ENCODE assay signal across 2 cellular contexts in the genomic region with DNA sequence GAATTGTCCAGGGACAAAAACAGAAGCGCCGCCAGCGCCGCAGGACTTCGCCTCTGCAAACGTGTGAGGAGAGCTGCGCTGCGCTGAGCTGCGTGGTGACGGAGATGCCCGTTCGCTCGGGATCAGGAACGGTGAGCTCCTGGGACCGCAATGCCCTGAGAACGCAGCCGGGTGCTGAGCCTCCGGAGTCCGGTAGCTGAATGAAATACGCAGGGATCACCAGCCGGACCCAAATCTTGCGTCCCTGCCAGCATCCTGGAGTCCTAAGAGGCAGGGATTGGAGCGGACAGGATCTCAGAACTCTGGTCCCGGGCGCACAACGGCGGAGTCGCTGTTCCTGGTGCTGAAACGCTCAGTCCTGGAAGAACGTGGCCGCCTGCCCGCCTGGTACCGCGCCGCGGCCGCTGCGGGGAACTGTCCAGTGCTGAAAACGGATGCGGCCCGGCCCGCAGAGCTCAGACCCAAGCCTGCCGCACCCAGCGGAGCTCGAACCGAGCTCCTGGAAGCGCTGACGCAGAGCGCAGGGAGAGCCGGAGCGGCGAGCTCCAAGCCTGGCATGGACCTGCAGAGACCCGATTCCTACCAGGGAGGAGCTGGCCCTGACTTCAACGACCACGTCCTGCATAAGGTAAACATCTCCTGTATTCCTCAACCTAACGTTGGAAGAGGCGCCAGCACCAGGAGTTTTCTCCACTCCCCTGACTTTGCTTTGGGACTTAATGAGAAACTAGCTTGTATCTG.
TF ChIP-seq lines count a peak whose summit lies in the region.

No MANE protein-coding gene starts in this region.

TF ChIP-seq in HEK293, 187 proteins besides CTCF, POLR2A, EP300 and RAD21 (continued from another document and continues in another):
- TF ChIP-seq ZNF623 (tag by site-specific recombination; IDR thresholded peaks at IDR 0.05) (no peak), EGR2 (tag by site-specific recombination; IDR thresholded peaks at IDR 0.05; ENCODE audit: low read depth) (no peak), ZNF140 (tag by site-specific recombination; IDR thresholded peaks at IDR 0.05) (no peak), HOXA7 (CRISPR knock-in tag; IDR thresholded peaks at IDR 0.05; ENCODE audit: borderline replicate concordance) (peak; percentile 95), ZEB2 (tag by site-specific recombination; IDR thresholded peaks at IDR 0.05) (peak; percentile 29; the same call in 1 of the 2 replicates), ZNF660 (tag by site-specific recombination; IDR thresholded peaks at IDR 0.05) (peak; percentile 70; the same call in 1 of the 2 replicates), KLF17 (tag by site-specific recombination; IDR thresholded peaks at IDR 0.05) (peak; percentile 83), TSHZ1 (tag by site-specific recombination; IDR thresholded peaks at IDR 0.05; ENCODE audit: borderline replicate concordance) (peak; percentile 26; the same call in 1 of the 2 replicates), HOXC10 (CRISPR knock-in tag; IDR thresholded peaks at IDR 0.05) (peak; percentile 98), KLF8 (tag by site-specific recombination; IDR thresholded peaks at IDR 0.05) (0 out of 2 replicates have a peak, but pooled peaks have one; percentile 22), ZFP69B (tag by site-specific recombination; IDR thresholded peaks at IDR 0.05) (peak; percentile 76; the same call in 1 of the 2 replicates), ZNF561 (tag by site-specific recombination; IDR thresholded peaks at IDR 0.05; ENCODE audit: borderline replicate concordance) (peak; percentile 66; the same call in 1 of the 2 replicates), YY1 (tag by site-specific recombination; IDR thresholded peaks at IDR 0.05) (peak; percentile 58; the same call in 1 of the 2 replicates)
- TF ChIP-seq, protein P1, sequence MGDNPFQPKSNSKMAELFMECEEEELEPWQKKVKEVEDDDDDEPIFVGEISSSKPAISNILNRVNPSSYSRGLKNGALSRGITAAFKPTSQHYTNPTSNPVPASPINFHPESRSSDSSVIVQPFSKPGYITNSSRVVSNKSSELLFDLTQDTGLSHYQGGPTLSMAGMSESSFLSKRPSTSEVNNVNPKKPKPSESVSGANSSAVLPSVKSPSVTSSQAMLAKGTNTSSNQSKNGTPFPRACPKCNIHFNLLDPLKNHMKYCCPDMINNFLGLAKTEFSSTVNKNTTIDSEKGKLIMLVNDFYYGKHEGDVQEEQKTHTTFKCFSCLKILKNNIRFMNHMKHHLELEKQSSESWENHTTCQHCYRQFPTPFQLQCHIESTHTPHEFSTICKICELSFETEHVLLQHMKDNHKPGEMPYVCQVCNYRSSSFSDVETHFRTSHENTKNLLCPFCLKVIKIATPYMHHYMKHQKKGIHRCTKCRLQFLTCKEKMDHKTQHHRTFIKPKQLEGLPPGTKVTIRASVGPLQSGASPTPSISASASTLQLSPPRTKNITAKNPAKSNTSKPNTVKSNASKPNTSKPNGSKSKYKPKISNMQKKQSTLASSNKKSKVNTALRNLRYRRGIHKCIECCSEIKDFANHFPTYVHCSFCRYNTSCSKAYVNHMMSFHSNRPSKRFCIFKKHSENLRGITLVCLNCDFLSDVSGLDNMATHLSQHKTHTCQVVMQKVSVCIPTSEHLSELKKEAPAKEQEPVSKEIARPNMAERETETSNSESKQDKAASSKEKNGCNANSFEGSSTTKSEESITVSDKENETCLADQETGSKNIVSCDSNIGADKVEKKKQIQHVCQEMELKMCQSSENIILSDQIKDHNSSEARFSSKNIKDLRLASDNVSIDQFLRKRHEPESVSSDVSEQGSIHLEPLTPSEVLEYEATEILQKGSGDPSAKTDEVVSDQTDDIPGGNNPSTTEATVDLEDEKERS (tag by site-specific recombination; IDR thresholded peaks at IDR 0.05): peak; percentile 89; the same call in 1 of the 2 replicates
- TF ChIP-seq, protein P2, sequence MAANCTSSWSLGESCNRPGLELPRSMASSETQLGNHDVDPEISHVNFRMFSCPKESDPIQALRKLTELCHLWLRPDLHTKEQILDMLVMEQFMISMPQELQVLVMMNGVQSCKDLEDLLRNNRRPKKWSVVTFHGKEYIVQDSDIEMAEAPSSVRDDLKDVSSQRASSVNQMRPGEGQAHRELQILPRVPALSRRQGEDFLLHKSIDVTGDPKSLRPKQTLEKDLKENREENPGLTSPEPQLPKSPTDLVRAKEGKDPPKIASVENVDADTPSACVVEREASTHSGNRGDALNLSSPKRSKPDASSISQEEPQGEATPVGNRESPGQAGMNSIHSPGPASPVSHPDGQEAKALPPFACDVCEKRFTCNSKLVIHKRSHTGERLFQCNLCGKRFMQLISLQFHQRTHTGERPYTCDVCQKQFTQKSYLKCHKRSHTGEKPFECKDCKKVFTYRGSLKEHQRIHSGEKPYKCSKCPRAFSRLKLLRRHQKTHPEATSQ (tag by site-specific recombination; IDR thresholded peaks at IDR 0.05): 0 out of 2 replicates have a peak, but pooled peaks have one; percentile 49

TF ChIP-seq in WTC11, 78 proteins besides CTCF, POLR2A, EP300 and RAD21 (continued from another document and continues in another):
- TF ChIP-seq, protein P3, sequence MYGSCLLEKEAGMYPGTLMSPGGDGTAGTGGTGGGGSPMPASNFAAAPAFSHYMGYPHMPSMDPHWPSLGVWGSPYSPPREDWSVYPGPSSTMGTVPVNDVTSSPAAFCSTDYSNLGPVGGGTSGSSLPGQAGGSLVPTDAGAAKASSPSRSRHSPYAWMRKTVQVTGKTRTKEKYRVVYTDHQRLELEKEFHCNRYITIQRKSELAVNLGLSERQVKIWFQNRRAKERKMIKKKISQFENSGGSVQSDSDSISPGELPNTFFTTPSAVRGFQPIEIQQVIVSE (CRISPR knock-in tag; IDR thresholded peaks at IDR 0.05; ENCODE audit: borderline replicate concordance): no peak
- peak; percentile 100 for TF ChIP-seq TEAD1 (CRISPR knock-in tag; IDR thresholded peaks at IDR 0.05)
- TF ChIP-seq ZNF317 (CRISPR knock-in tag; IDR thresholded peaks at IDR 0.05; ENCODE audit: borderline replicate concordance, low read depth): peak; percentile 92
- TF ChIP-seq TCF7 (CRISPR knock-in tag; IDR thresholded peaks at IDR 0.05; ENCODE audit: low read depth): peak; percentile 99
- TF ChIP-seq, protein P4, sequence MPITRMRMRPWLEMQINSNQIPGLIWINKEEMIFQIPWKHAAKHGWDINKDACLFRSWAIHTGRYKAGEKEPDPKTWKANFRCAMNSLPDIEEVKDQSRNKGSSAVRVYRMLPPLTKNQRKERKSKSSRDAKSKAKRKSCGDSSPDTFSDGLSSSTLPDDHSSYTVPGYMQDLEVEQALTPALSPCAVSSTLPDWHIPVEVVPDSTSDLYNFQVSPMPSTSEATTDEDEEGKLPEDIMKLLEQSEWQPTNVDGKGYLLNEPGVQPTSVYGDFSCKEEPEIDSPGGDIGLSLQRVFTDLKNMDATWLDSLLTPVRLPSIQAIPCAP (CRISPR knock-in tag; IDR thresholded peaks at IDR 0.05): peak; percentile 99
- TF ChIP-seq ZNF425 (CRISPR knock-in tag; conservative IDR thresholded peaks at IDR 0.05): no peak
- TF ChIP-seq ESRRA (CRISPR knock-in tag; IDR thresholded peaks at IDR 0.05; ENCODE audit: borderline replicate concordance): peak; percentile 100
- TF ChIP-seq ATF1 (CRISPR knock-in tag; IDR thresholded peaks at IDR 0.05): peak; percentile 99
- TF ChIP-seq NR3C1 (CRISPR knock-in tag; conservative IDR thresholded peaks at IDR 0.05; ENCODE audit: low read depth): peak; percentile 100
- TF ChIP-seq, protein P5, sequence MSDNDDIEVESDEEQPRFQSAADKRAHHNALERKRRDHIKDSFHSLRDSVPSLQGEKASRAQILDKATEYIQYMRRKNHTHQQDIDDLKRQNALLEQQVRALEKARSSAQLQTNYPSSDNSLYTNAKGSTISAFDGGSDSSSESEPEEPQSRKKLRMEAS (CRISPR knock-in tag; IDR thresholded peaks at IDR 0.05): peak; percentile 99
- TF ChIP-seq, protein P6, sequence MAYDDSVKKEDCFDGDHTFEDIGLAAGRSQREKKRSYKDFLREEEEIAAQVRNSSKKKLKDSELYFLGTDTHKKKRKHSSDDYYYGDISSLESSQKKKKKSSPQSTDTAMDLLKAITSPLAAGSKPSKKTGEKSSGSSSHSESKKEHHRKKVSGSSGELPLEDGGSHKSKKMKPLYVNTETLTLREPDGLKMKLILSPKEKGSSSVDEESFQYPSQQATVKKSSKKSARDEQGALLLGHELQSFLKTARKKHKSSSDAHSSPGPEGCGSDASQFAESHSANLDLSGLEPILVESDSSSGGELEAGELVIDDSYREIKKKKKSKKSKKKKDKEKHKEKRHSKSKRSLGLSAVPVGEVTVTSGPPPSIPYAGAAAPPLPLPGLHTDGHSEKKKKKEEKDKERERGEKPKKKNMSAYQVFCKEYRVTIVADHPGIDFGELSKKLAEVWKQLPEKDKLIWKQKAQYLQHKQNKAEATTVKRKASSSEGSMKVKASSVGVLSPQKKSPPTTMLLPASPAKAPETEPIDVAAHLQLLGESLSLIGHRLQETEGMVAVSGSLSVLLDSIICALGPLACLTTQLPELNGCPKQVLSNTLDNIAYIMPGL (CRISPR knock-in tag; IDR thresholded peaks at IDR 0.05): peak; percentile 98
- no peak for TF ChIP-seq RORB (CRISPR knock-in tag; IDR thresholded peaks at IDR 0.05)
- TF ChIP-seq ZNF396 (CRISPR knock-in tag; IDR thresholded peaks at IDR 0.05; ENCODE audit: borderline replicate concordance): peak; percentile 95; the same call in 1 of the 2 replicates
- peak; percentile 97 for TF ChIP-seq SP1 (CRISPR knock-in tag; conservative IDR thresholded peaks at IDR 0.05)
- TF ChIP-seq MXD4 (CRISPR knock-in tag; IDR thresholded peaks at IDR 0.05; ENCODE audit: borderline replicate concordance): peak; percentile 94; the same call in 1 of the 2 replicates
- TF ChIP-seq ETV6 (CRISPR knock-in tag; IDR thresholded peaks at IDR 0.05): peak; percentile 100
- peak; percentile 100 for TF ChIP-seq TEAD4 (CRISPR knock-in tag; IDR thresholded peaks at IDR 0.05)
- peak; percentile 99 for TF ChIP-seq PREB (CRISPR knock-in tag; IDR thresholded peaks at IDR 0.05; ENCODE audit: borderline replicate concordance)
- peak; percentile 97 for TF ChIP-seq GABPB1 (CRISPR knock-in tag; IDR thresholded peaks at IDR 0.05)
- TF ChIP-seq CBFB (CRISPR knock-in tag; IDR thresholded peaks at IDR 0.05; ENCODE audit: low read depth): peak; percentile 100
- TF ChIP-seq, protein P7, sequence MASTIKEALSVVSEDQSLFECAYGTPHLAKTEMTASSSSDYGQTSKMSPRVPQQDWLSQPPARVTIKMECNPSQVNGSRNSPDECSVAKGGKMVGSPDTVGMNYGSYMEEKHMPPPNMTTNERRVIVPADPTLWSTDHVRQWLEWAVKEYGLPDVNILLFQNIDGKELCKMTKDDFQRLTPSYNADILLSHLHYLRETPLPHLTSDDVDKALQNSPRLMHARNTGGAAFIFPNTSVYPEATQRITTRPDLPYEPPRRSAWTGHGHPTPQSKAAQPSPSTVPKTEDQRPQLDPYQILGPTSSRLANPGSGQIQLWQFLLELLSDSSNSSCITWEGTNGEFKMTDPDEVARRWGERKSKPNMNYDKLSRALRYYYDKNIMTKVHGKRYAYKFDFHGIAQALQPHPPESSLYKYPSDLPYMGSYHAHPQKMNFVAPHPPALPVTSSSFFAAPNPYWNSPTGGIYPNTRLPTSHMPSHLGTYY (CRISPR knock-in tag; IDR thresholded peaks at IDR 0.05): peak; percentile 87; the same call in 1 of the 2 replicates
- TF ChIP-seq GTF2I (CRISPR knock-in tag; conservative IDR thresholded peaks at IDR 0.05): no peak
- TF ChIP-seq ZNF232 (CRISPR knock-in tag; IDR thresholded peaks at IDR 0.05): peak; percentile 100
- TF ChIP-seq ZMAT4 (CRISPR knock-in tag; IDR thresholded peaks at IDR 0.05): no peak
- TF ChIP-seq, protein P8, sequence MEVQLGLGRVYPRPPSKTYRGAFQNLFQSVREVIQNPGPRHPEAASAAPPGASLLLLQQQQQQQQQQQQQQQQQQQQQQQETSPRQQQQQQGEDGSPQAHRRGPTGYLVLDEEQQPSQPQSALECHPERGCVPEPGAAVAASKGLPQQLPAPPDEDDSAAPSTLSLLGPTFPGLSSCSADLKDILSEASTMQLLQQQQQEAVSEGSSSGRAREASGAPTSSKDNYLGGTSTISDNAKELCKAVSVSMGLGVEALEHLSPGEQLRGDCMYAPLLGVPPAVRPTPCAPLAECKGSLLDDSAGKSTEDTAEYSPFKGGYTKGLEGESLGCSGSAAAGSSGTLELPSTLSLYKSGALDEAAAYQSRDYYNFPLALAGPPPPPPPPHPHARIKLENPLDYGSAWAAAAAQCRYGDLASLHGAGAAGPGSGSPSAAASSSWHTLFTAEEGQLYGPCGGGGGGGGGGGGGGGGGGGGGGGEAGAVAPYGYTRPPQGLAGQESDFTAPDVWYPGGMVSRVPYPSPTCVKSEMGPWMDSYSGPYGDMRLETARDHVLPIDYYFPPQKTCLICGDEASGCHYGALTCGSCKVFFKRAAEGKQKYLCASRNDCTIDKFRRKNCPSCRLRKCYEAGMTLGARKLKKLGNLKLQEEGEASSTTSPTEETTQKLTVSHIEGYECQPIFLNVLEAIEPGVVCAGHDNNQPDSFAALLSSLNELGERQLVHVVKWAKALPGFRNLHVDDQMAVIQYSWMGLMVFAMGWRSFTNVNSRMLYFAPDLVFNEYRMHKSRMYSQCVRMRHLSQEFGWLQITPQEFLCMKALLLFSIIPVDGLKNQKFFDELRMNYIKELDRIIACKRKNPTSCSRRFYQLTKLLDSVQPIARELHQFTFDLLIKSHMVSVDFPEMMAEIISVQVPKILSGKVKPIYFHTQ (CRISPR knock-in tag; IDR thresholded peaks at IDR 0.05): no peak
- TF ChIP-seq SOX15 (CRISPR knock-in tag; IDR thresholded peaks at IDR 0.05): no peak
